ENCODE assay signal across 10 cellular contexts in the genomic region with DNA sequence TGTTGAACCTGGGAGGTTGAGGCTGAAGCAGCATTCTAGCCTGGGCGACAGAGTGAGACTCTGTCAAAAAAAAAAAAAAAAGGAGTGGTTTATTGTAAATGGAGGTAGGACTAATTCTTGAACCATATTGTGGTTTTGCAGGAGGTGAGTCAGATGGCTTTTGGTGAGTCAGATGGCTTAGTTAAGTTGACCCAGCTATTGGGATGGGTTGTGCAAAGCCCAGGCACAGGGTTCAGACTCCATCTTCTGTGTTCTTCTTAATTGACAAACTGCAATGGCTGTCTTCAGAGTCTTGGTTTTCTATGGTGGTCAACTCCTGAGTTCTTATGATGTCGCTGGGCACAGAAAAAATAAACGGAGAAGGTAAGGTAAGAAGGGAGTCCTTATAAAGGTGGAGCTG.
DNase-seq lines count a peak whose midpoint lies in the region; ATAC-seq and TF ChIP-seq lines count a peak whose summit lies in the region.
"Had no signal": no experiment of that assay in that cellular context is flagged by ENCODE, and none has a peak within 500 bp of the region (broad histone marks: within the 10 kb centered on the region; RNA-seq: fewer than 3 reads in every experiment).

No MANE protein-coding gene starts in this region.

- H3K27ac Mint-ChIP-seq in natural killer cell treated with Interleukin-12 subunit alpha and Interleukin-12 subunit beta and Interleukin-15 and Interleukin-18, amount 100 ng/mL, for 72 hours, result peak overlapping the region in 1 of 2 donors; percentile 4
- H3K27ac Mint-ChIP-seq in natural killer cell, result no peak overlapping the region
- H3K27ac Mint-ChIP-seq in stimulated activated naive CD8-positive, alpha-beta T cell treated with anti-CD3 and anti-CD28 coated beads, Interleukin-15, amount 100 ng/mL, for 72 hours, result no peak overlapping the region
- H3K27ac Mint-ChIP-seq: CD4-positive, CD25-positive, alpha-beta regulatory T cell; stimulated activated memory B cell treated with anti-CD40 and anti-IgM and Interleukin-4, amounts not matched to agents 10 μg/mL and 1 μg/mL and 100 μg/mL, for 72 hours had no signal

- intact Hi-C loops in natural killer cell (cut with micrococcal nuclease), result no loop called here

- H3K9me3 Mint-ChIP-seq in natural killer cell treated with Interleukin-12 subunit alpha and Interleukin-12 subunit beta and Interleukin-15 and Interleukin-18, amount 100 ng/mL, for 72 hours, result no peaks in the 10 kb centered on the region
- no peaks in the 10 kb centered on the region for H3K9me3 Mint-ChIP-seq in natural killer cell
- no peaks in the 10 kb centered on the region for H3K9me3 Mint-ChIP-seq in stimulated activated naive CD8-positive, alpha-beta T cell treated with anti-CD3 and anti-CD28 coated beads, Interleukin-15, amount 100 ng/mL, for 72 hours
- H3K9me3 Mint-ChIP-seq: stimulated activated memory B cell treated with anti-CD40 and anti-IgM and Interleukin-4, amounts not matched to agents 10 μg/mL and 1 μg/mL and 100 μg/mL, for 72 hours had no signal

- H3K27me3 Mint-ChIP-seq in natural killer cell treated with Interleukin-12 subunit alpha and Interleukin-12 subunit beta and Interleukin-15 and Interleukin-18, amount 100 ng/mL, for 72 hours, result peaks cover 5 to 16% of the 10 kb centered on the region in 2 donors
- peaks cover 6 to 15% of the 10 kb centered on the region in 2 donors for H3K27me3 Mint-ChIP-seq in natural killer cell (ENCODE audit: low read depth in 2 of 2)
- peaks cover 11% of the 10 kb centered on the region for H3K27me3 Mint-ChIP-seq in stimulated activated naive CD8-positive, alpha-beta T cell treated with anti-CD3 and anti-CD28 coated beads, Interleukin-15, amount 100 ng/mL, for 72 hours
- H3K27me3 Mint-ChIP-seq: stimulated activated memory B cell treated with anti-CD40 and anti-IgM and Interleukin-4, amounts not matched to agents 10 μg/mL and 1 μg/mL and 100 μg/mL, for 72 hours had no signal

- no peak for TF ChIP-seq CTCF in natural killer cell (IDR thresholded peaks at IDR 0.05)

- peaks cover 6 to 17% of the 10 kb centered on the region in 2 donors for H3K4me1 Mint-ChIP-seq in natural killer cell treated with Interleukin-12 subunit alpha and Interleukin-12 subunit beta and Interleukin-15 and Interleukin-18, amount 100 ng/mL, for 72 hours (ENCODE audit: low read depth in 2 of 2)
- no peaks in the 10 kb centered on the region for H3K4me1 Mint-ChIP-seq in natural killer cell
- peaks cover 8% of the 10 kb centered on the region for H3K4me1 Mint-ChIP-seq in stimulated activated naive CD8-positive, alpha-beta T cell treated with anti-CD3 and anti-CD28 coated beads, Interleukin-15, amount 100 ng/mL, for 72 hours
- H3K4me1 Mint-ChIP-seq: CD4-positive, CD25-positive, alpha-beta regulatory T cell; stimulated activated memory B cell treated with anti-CD40 and anti-IgM and Interleukin-4, amounts not matched to agents 10 μg/mL and 1 μg/mL and 100 μg/mL, for 72 hours had no signal

- ATAC-seq in natural killer cell treated with Interleukin-12 subunit alpha and Interleukin-12 subunit beta and Interleukin-15 and Interleukin-18, amount 100 ng/mL, for 72 hours, result peak; percentile 90 to 94
- ATAC-seq in natural killer cell, result no peak
- peak; percentile 85 for ATAC-seq in stimulated activated naive CD8-positive, alpha-beta T cell treated with anti-CD3 and anti-CD28 coated beads, Interleukin-15, amount 100 ng/mL, for 72 hours
- no peak for ATAC-seq in GM18502 (IDR thresholded peaks at IDR 0.05; ENCODE audit: poor library complexity, unreplicated experiment)
- ATAC-seq in HG02970 (IDR thresholded peaks at IDR 0.05; ENCODE audit: low FRiP score, unreplicated experiment), result no peak
- ATAC-seq: stimulated activated memory B cell treated with anti-CD40 and anti-IgM and Interleukin-4, amounts not matched to agents 10 μg/mL and 1 μg/mL and 100 μg/mL, for 72 hours had no signal

- H3K36me3 Mint-ChIP-seq in natural killer cell treated with Interleukin-12 subunit alpha and Interleukin-12 subunit beta and Interleukin-15 and Interleukin-18, amount 100 ng/mL, for 72 hours, result no peaks in the 10 kb centered on the region
- H3K36me3 Mint-ChIP-seq in natural killer cell, result no peaks in the 10 kb centered on the region
- H3K36me3 Mint-ChIP-seq: CD4-positive, CD25-positive, alpha-beta regulatory T cell; stimulated activated memory B cell treated with anti-CD40 and anti-IgM and Interleukin-4, amounts not matched to agents 10 μg/mL and 1 μg/mL and 100 μg/mL, for 72 hours had no signal

- DNase-seq in natural killer cell treated with Interleukin-12 subunit alpha and Interleukin-12 subunit beta and Interleukin-15 and Interleukin-18, amount 100 ng/mL, for 72 hours (ENCODE audit: low spot score), result no peak
- DNase-seq in natural killer cell (no peak), RPMI7951 (ENCODE audit: low read depth) (peak; percentile 96), dermis blood vessel endothelial cell (peak; percentile 32), NCI-H146 (lab: John Stamatoyannopoulos, UW) (no peak)
- peak in 1 of 2 donors; percentile 13 for DNase-seq in stimulated activated naive CD8-positive, alpha-beta T cell treated with anti-CD3 and anti-CD28 coated beads, Interleukin-15, amount 100 ng/mL, for 72 hours

- peak overlapping the region; percentile 36 for H3K4me3 Mint-ChIP-seq in natural killer cell treated with Interleukin-12 subunit alpha and Interleukin-12 subunit beta and Interleukin-15 and Interleukin-18, amount 100 ng/mL, for 72 hours
- no peak overlapping the region for H3K4me3 Mint-ChIP-seq in natural killer cell
- H3K4me3 Mint-ChIP-seq in stimulated activated naive CD8-positive, alpha-beta T cell treated with anti-CD3 and anti-CD28 coated beads, Interleukin-15, amount 100 ng/mL, for 72 hours, result no peak overlapping the region
- H3K4me3 Mint-ChIP-seq: CD4-positive, CD25-positive, alpha-beta regulatory T cell; stimulated activated memory B cell treated with anti-CD40 and anti-IgM and Interleukin-4, amounts not matched to agents 10 μg/mL and 1 μg/mL and 100 μg/mL, for 72 hours had no signal

Comparison
In these comparisons a context has a peak if more than half of its experiments do, and no peak if none do; other contexts are left out.
1. ATAC-seq: peak in natural killer cell treated with Interleukin-12 subunit alpha and Interleukin-12 subunit beta and Interleukin-15 and Interleukin-18, amount 100 ng/mL, for 72 hours (2 of 2) and stimulated activated naive CD8-positive, alpha-beta T cell treated with anti-CD3 and anti-CD28 coated beads, Interleukin-15, amount 100 ng/mL, for 72 hours (single experiment); none in natural killer cell (0 of 3), GM18502 (single experiment) and HG02970 (single experiment).
2. DNase-seq: peak in RPMI7951 (single experiment) and dermis blood vessel endothelial cell (single experiment); none in natural killer cell treated with Interleukin-12 subunit alpha and Interleukin-12 subunit beta and Interleukin-15 and Interleukin-18, amount 100 ng/mL, for 72 hours (single experiment), natural killer cell (single experiment) and NCI-H146 (single experiment).